Comparison of ENCODE assay signal across 8 cellular contexts in genomic region chr11:33832676-33833075, GRCh38. TPM values are rescaled to one million over a fixed set of nuclear protein-coding genes. Genes with fewer than 3 reads are reported as not detected.
"Had no signal": no experiment of that assay in that cellular context is flagged by ENCODE, and none has a peak within 500 bp of the region (broad histone marks: within the 10 kb centered on the region; RNA-seq: fewer than 3 reads in every experiment).

No MANE protein-coding gene starts in this region.

- FAIRE-seq: HepG2, HTR-8/SVneo had no signal

- H3K4me2 ChIP-seq: KMS-11 had no signal

- H3K9ac ChIP-seq: KMS-11 had no signal

- H3K9me3 Mint-ChIP-seq: IgD-negative memory B cell had no signal

- H3K36me3 Mint-ChIP-seq: IgD-negative memory B cell had no signal

- H3K4me3 Mint-ChIP-seq: IgD-negative memory B cell had no signal

- ATAC-seq: HepG2 had no signal

- H3K27ac ChIP-seq: HL-60, KMS-11 had no signal

- H3K27ac Mint-ChIP-seq: IgD-negative memory B cell had no signal

- DNase-seq: IMR-90, KBM-7, KG1 had no signal

RNA-seq across cellular contexts. Expression of gene LMO2, which starts 59.2 kb away (rescaled TPM):
- total RNA-seq: HepG2, IMR-90 had no signal
- polyA plus RNA-seq: HepG2, IMR-90 had no signal
